Comparison of ENCODE assay signal across 8 cellular contexts in the genomic region with DNA sequence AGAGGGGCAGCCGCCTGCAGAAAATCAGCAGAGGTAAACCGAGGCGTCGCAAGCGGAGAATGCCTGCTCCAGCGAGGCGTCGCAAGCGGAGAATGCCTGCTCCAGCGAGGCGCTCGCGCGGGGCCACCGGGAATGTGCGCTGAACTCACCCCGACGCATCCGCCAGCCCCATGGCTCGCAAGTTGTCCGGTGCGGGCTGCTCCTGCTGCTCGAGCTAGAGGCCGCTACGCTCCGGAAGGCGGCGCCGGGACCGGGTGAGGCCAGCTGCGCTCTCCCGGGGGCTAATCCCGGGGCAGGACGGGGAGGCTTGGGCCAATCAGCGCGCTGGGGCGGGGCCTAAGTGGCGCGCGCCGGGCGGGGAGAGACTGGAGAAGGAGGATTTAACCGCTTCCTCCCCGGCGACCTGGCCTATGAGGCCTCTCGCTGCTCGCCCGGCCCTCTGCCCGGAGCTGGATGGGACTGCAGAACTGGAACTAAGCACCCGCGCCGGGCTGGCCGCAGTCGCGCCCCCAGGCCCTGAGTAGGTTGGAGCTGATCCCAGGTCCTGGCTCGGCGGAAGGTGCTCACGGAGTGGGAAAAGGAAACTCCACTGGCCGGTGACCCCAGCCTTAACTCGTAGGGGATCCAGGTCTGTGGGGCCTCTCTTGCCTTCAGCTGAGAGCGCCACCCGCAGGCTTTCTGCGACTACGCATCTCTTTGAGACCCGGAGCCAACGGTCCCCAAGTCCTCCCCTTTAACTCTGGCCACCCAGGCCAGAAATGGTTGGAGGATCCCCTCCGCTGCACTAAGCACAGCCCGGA. TPM values are rescaled to one million over a fixed set of nuclear protein-coding genes. Genes with fewer than 3 reads are reported as not detected.
A peak's percentile ranks its signal among the peaks of the same experiment; 100 is the strongest.
DNase-seq lines count a peak whose midpoint lies in the region; ATAC-seq and TF ChIP-seq lines count a peak whose summit lies in the region.

A gene with protein sequence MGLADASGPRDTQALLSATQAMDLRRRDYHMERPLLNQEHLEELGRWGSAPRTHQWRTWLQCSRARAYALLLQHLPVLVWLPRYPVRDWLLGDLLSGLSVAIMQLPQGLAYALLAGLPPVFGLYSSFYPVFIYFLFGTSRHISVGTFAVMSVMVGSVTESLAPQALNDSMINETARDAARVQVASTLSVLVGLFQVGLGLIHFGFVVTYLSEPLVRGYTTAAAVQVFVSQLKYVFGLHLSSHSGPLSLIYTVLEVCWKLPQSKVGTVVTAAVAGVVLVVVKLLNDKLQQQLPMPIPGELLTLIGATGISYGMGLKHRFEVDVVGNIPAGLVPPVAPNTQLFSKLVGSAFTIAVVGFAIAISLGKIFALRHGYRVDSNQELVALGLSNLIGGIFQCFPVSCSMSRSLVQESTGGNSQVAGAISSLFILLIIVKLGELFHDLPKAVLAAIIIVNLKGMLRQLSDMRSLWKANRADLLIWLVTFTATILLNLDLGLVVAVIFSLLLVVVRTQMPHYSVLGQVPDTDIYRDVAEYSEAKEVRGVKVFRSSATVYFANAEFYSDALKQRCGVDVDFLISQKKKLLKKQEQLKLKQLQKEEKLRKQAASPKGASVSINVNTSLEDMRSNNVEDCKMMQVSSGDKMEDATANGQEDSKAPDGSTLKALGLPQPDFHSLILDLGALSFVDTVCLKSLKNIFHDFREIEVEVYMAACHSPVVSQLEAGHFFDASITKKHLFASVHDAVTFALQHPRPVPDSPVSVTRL (minus strand): TSS at position 240 of the 800 bp plus-strand sequence. CDS start 68 bp downstream, at position 172.

- in situ Hi-C loops in transverse colon (cut with MboI; ENCODE audit: low pct_ligation_motif_present in 1 of 4, low pct_unique_long_range_greater_than_20kb in 1 of 4, low sequenced_read_pairs in 3 of 4), result no loop called here

- H3K79me2 ChIP-seq in trophoblast cell (ENCODE audit: control insufficient read depth, insufficient read depth, low read length, poor library complexity), result peaks cover 8% of the 10 kb centered on the region

- H3K27ac Mint-ChIP-seq in activated naive CD8-positive, alpha-beta T cell treated with anti-CD3 and anti-CD28 coated beads, Interleukin-2, amount 50 U/mL, for 24 hours, result peak within 1 kb of the TSS; percentile 69

- peaks cover 9% of the 10 kb centered on the region for H3K79me1 ChIP-seq in trophoblast cell (ENCODE audit: low read length)

- H3K36me3 ChIP-seq in cardiac muscle cell (no peaks in the 10 kb centered on the region), trophoblast cell (ENCODE audit: control insufficient read depth in 1 of 2, insufficient read depth in 2 of 2, low read length in 2 of 2) (peaks cover 31 to 38% of the 10 kb centered on the region in 2 experiments), transverse colon (peaks cover 0 to 5% (median 0%) of the 10 kb centered on the region in 4 donors)

- peak within 1 kb of the TSS; percentile 81 for H3K4me3 ChIP-seq in cardiac muscle cell
- peak within 1 kb of the TSS; percentile 88 for H3K4me3 ChIP-seq in trophoblast cell (ENCODE audit: low read depth, low read length)
- H3K4me3 ChIP-seq in transverse colon, result peak within 1 kb of the TSS; percentile 60 to 96 (median 84)

- peak within 1 kb of the TSS; percentile 80 for H3K9ac ChIP-seq in trophoblast cell (ENCODE audit: low read length)

- H3K4me1 ChIP-seq in cardiac muscle cell (ENCODE audit: low read depth) (peaks cover 24% of the 10 kb centered on the region), trophoblast cell (ENCODE audit: control insufficient read depth in 1 of 2, insufficient read depth in 2 of 2, low read length in 2 of 2) (peaks cover 5 to 17% of the 10 kb centered on the region in 2 experiments), transverse colon (peaks cover 15 to 23% (median 20%) of the 10 kb centered on the region in 4 donors)

- H2BK12ac ChIP-seq in trophoblast cell (ENCODE audit: low read length), result peak within 1 kb of the TSS; percentile 62

- peak; percentile 79 for TF ChIP-seq POLR2A in transverse colon (IDR thresholded peaks at IDR 0.05)

- H3K4me2 ChIP-seq in trophoblast cell (ENCODE audit: low read length), result peak within 1 kb of the TSS; percentile 92

- peak within 1 kb of the TSS; percentile 85 for H3K18ac ChIP-seq in trophoblast cell (ENCODE audit: low read length)

- peaks cover 21% of the 10 kb centered on the region for H3K4me1 Mint-ChIP-seq in activated naive CD8-positive, alpha-beta T cell treated with anti-CD3 and anti-CD28 coated beads, Interleukin-2, amount 50 U/mL, for 24 hours

- H3K9me3 Mint-ChIP-seq in activated naive CD8-positive, alpha-beta T cell treated with anti-CD3 and anti-CD28 coated beads, Interleukin-2, amount 50 U/mL, for 24 hours, result no peaks in the 10 kb centered on the region

- H3K9me3 ChIP-seq in cardiac muscle cell (ENCODE audit: low read depth) (no peaks in the 10 kb centered on the region), trophoblast cell (ENCODE audit: insufficient read depth, low read depth, low read length) (peaks cover 4% of the 10 kb centered on the region), transverse colon (no peaks in the 10 kb centered on the region)

- no peak for TF ChIP-seq EP300 in transverse colon (IDR thresholded peaks at IDR 0.05; ENCODE audit: low read depth)

- H3K4ac ChIP-seq in trophoblast cell (ENCODE audit: low read depth, low read length), result peak within 1 kb of the TSS; percentile 66

- H3K4me3 Mint-ChIP-seq in activated naive CD8-positive, alpha-beta T cell treated with anti-CD3 and anti-CD28 coated beads, Interleukin-2, amount 50 U/mL, for 24 hours, result peak within 1 kb of the TSS; percentile 84

- peak within 1 kb of the TSS; percentile 87 for H3K27ac ChIP-seq in cardiac muscle cell
- H3K27ac ChIP-seq in trophoblast cell (ENCODE audit: low read depth, low read length), result peak within 1 kb of the TSS; percentile 77
- H3K27ac ChIP-seq in transverse colon, result peak within 1 kb of the TSS; percentile 79 to 95 (median 91)

- peak within 1 kb of the TSS; percentile 67 for H2AK5ac ChIP-seq in trophoblast cell (ENCODE audit: low read length)

- peak; percentile 94 for ATAC-seq in HG02798 (IDR thresholded peaks at IDR 0.05; ENCODE audit: poor library complexity, unreplicated experiment)
- peak; percentile 95 for ATAC-seq in activated naive CD8-positive, alpha-beta T cell treated with anti-CD3 and anti-CD28 coated beads, Interleukin-2, amount 50 U/mL, for 24 hours

- WGBS in trophoblast cell (ENCODE audit: extremely low coverage, insufficient coverage, insufficient read length), result no CpG with 5 or more reads among the region's 68 CpGs
- WGBS in transverse colon (ENCODE audit: low coverage in 1 of 2), 2 donors, result 1% methylated on average over 56 of the region's 68 CpGs; no CpG with 5 or more reads in 1 of the 2 donors

- H4K8ac ChIP-seq in trophoblast cell (ENCODE audit: low read depth, low read length), result peak within 1 kb of the TSS; percentile 40

- peak; percentile 57 for DNase-seq in NCI-H1417 treated with DMSO at 0.1 percent for 48 hours (lab: John Stamatoyannopoulos, UW)
- peak; percentile 94 for DNase-seq in SW480 (ENCODE audit: low spot score)
- peak; percentile 96 for DNase-seq in activated naive CD8-positive, alpha-beta T cell treated with anti-CD3 and anti-CD28 coated beads, Interleukin-2, amount 50 U/mL, for 24 hours
- DNase-seq in cardiac muscle cell (ENCODE audit: low read depth in 1 of 2, low spot score in 1 of 2), result peak; percentile 98 to 99
- DNase-seq in trophoblast cell, result peak; percentile 95 to 98
- peak; percentile 99 for DNase-seq in transverse colon

- TF ChIP-seq CTCF in GM12874 (IDR thresholded peaks at IDR 0.05; ENCODE audit: insufficient read depth, low read depth, low read length), result peak; percentile 90
- peak; percentile 56 for TF ChIP-seq CTCF in cardiac muscle cell (IDR thresholded peaks at IDR 0.05; ENCODE audit: low read depth, low read length)
- TF ChIP-seq CTCF in transverse colon (IDR thresholded peaks at IDR 0.05), result peak in 4 of 5 experiments; percentile 42 to 92 (median 70)

- H2AFZ ChIP-seq in trophoblast cell (ENCODE audit: insufficient read depth, low read length, poor library complexity), result peak within 1 kb of the TSS; percentile 78

- H3K14ac ChIP-seq in trophoblast cell (ENCODE audit: low read length), result peak within 1 kb of the TSS; percentile 93

- H3K36me3 Mint-ChIP-seq in activated naive CD8-positive, alpha-beta T cell treated with anti-CD3 and anti-CD28 coated beads, Interleukin-2, amount 50 U/mL, for 24 hours (ENCODE audit: low read depth), result peaks cover 3% of the 10 kb centered on the region

- no peaks in the 10 kb centered on the region for H3K27me3 Mint-ChIP-seq in activated naive CD8-positive, alpha-beta T cell treated with anti-CD3 and anti-CD28 coated beads, Interleukin-2, amount 50 U/mL, for 24 hours

- H3K27me3 ChIP-seq in cardiac muscle cell (no peaks in the 10 kb centered on the region), trophoblast cell (ENCODE audit: insufficient read depth, low read length) (no peaks in the 10 kb centered on the region), transverse colon (no peaks in the 10 kb centered on the region)

- intact Hi-C loops in transverse colon (cut with DNase I; ENCODE audit: low total_unique reads), result no loop called here

- H4K91ac ChIP-seq in trophoblast cell (ENCODE audit: low read depth, low read length), result peak within 1 kb of the TSS; percentile 74

- H2BK5ac ChIP-seq in trophoblast cell (ENCODE audit: low read depth, low read length, poor library complexity), result peak within 1 kb of the TSS; percentile 67

- H4K12ac ChIP-seq in trophoblast cell (ENCODE audit: low read depth, low read length), result peak within 1 kb of the TSS; percentile 66

- H3K23ac ChIP-seq in trophoblast cell (ENCODE audit: low read length), result no peak within 1 kb of the TSS

- peak within 1 kb of the TSS; percentile 79 for H2BK120ac ChIP-seq in trophoblast cell (ENCODE audit: insufficient read depth, low read length, poor library complexity)

RNA-seq across cellular contexts. Expression of the gene that starts here (rescaled TPM):
- 55.8 and 87.4 TPM in 2 replicates for total RNA-seq in cardiac muscle cell
- 52.0 and 68.1 TPM in 2 replicates for polyA plus RNA-seq in cardiac muscle cell
- polyA plus RNA-seq in trophoblast cell (2013), result 27.3 and 27.9 TPM in 2 replicates
- 100 to 1,000 TPM; 134 to 282 (median 193) TPM for total RNA-seq in transverse colon

Comparison
In these comparisons a context has a peak if more than half of its experiments do, and no peak if none do; other contexts are left out.
1. Peak in every context shown above with its lines: DNase-seq, ATAC-seq, H3K4me3 ChIP-seq and H3K27ac ChIP-seq.